8 cellular contexts compared by ENCODE assay signal in the genomic region with DNA sequence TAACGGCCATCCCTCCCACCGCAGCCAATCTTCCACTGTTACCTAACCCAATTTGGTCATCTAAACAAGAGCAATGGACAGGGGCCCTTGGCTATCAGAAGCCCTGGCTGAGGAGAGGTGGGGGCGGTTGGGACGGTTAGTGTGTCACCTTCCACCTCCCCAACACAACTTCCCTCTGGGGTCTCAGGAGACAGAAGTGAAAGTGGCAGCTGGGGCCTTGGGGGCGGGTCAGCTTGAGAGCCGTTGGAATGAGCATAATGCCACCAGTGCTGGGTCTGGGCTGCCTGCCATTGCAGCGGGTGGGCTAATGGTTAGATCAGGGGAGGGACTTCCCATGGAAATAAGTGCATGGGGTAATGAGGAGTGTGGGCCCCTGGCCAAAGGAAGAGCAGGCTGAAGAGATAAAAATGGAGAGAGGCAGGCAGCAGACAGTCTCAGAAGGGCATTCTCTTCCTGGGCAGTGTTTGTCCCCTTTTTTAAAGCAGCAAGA. TPM values are rescaled to one million over a fixed set of nuclear protein-coding genes. Genes with fewer than 3 reads are reported as not detected.
DNase-seq lines count a peak whose midpoint lies in the region; ATAC-seq lines count a peak whose summit lies in the region.

No MANE protein-coding gene starts in this region.

- intact Hi-C loops in left cardiac atrium (cut with DNase I) = no loop called here

- DNase-seq in NCI-H82 (lab: John Stamatoyannopoulos, UW) = peak; percentile 67
- no peak for DNase-seq in NCI-H82 treated with DMSO at 0.1 percent for 48 hours (lab: John Stamatoyannopoulos, UW; ENCODE audit: unreplicated experiment)
- DNase-seq in SKM-1 (lab: John Stamatoyannopoulos, UW; ENCODE audit: unreplicated experiment) = peak; percentile 71
- DNase-seq in left cardiac atrium = peak; percentile 56
- DNase-seq in activated CD4-positive, CD25-positive, alpha-beta regulatory T cell treated with anti-CD3 and anti-CD28 coated beads, Interleukin-2, amount 50 U/mL, for 72 hours = no peak
- no peak for DNase-seq in activated CD4-positive, alpha-beta T cell treated with anti-CD3 and anti-CD28 coated beads for 48 hours

- no peaks in the 10 kb centered on the region for H3K9me3 ChIP-seq in subcutaneous abdominal adipose tissue (ENCODE audit: control insufficient read depth in 5 of 5, low read length in 5 of 5)

- peak overlapping the region; percentile 16 to 42 (median 27) for H3K4me3 ChIP-seq in subcutaneous abdominal adipose tissue (ENCODE audit: low read depth in 1 of 5, low read length in 5 of 5)

- peak overlapping the region in 3 of 5 donors; percentile 1 to 66 (median 59) for H3K9ac ChIP-seq in subcutaneous abdominal adipose tissue (ENCODE audit: low read length in 5 of 5)

- H3K27me3 ChIP-seq in subcutaneous abdominal adipose tissue (ENCODE audit: control insufficient read depth in 5 of 5, insufficient read depth in 4 of 5, low read length in 5 of 5) = no peaks in the 10 kb centered on the region

- H3K4me1 ChIP-seq in subcutaneous abdominal adipose tissue (ENCODE audit: control insufficient read depth in 5 of 5, insufficient read depth in 5 of 5, low read length in 5 of 5) = peaks cover 62 to 97% (median 95%) of the 10 kb centered on the region in 5 donors

- ATAC-seq in left cardiac atrium (peak; percentile 3 to 21), GM21737 (IDR thresholded peaks at IDR 0.05; ENCODE audit: unreplicated experiment) (no peak)

- H3K36me3 ChIP-seq in subcutaneous abdominal adipose tissue (ENCODE audit: control insufficient read depth in 5 of 5, insufficient read depth in 5 of 5, low read length in 5 of 5) = peaks cover 0 to 5% (median 4%) of the 10 kb centered on the region in 5 donors

- H3K27ac ChIP-seq in subcutaneous abdominal adipose tissue (ENCODE audit: low read depth, low read length) = peak overlapping the region; percentile 72

RNA-seq across cellular contexts. Expression of a gene that starts 7.9 kb away (rescaled TPM):
- 10 to 100 TPM; 69.0 to 81.7 TPM for total RNA-seq in left cardiac atrium

Comparison
In these comparisons a context has a peak if more than half of its experiments do, and no peak if none do; other contexts are left out.
1. DNase-seq: peak in NCI-H82 (single experiment), SKM-1 (single experiment) and left cardiac atrium (single experiment); none in NCI-H82 treated with DMSO at 0.1 percent for 48 hours (single experiment), activated CD4-positive, CD25-positive, alpha-beta regulatory T cell treated with anti-CD3 and anti-CD28 coated beads, Interleukin-2, amount 50 U/mL, for 72 hours (single experiment) and activated CD4-positive, alpha-beta T cell treated with anti-CD3 and anti-CD28 coated beads for 48 hours (single experiment).